ENCODE assay signal across 11 cellular contexts in genomic region chr10:110758898-110759297, GRCh38.
DNase-seq lines count a peak whose midpoint lies in the region; ATAC-seq, FAIRE-seq and TF ChIP-seq lines count a peak whose summit lies in the region.
"Had no signal": no experiment of that assay in that cellular context is flagged by ENCODE, and none has a peak within 500 bp of the region (broad histone marks: within the 10 kb centered on the region; RNA-seq: fewer than 3 reads in every experiment).

No MANE protein-coding gene starts in this region.

- intact Hi-C loops in cardiac septum (cut with DNase I): no loop called here
- intact Hi-C loops in Right ventricle myocardium inferior (cut with DNase I): loop anchor here (5.0 kb wide), 1 partner anchor 113 kb away; the partner anchor contains the start of gene PDCD4
- intact Hi-C loops in mammary epithelial cell (cut with micrococcal nuclease): no loop called here
- intact Hi-C loops in uterus (cut with DNase I; ENCODE audit: low total_unique reads): no loop called here

- no peak for ATAC-seq in Right ventricle myocardium inferior
- ATAC-seq in GM19463 (IDR thresholded peaks at IDR 0.05; ENCODE audit: unreplicated experiment): no peak
- ATAC-seq: activated CD8-positive, alpha-beta memory T cell treated with anti-CD3 and anti-CD28 coated beads, Interleukin-2, amount 10 ng/mL, durations not matched to agents 7 days and 5 days had no signal

- TF ChIP-seq CTCF in mammary epithelial cell (conservative IDR thresholded peaks at IDR 0.05 in 1 of 2, IDR thresholded peaks at IDR 0.05 in 1 of 2; ENCODE audit: extremely low read depth in 1 of 2, insufficient read depth in 1 of 2, low read depth in 1 of 2, low read length in 2 of 2): no peak
- no peak for TF ChIP-seq CTCF in uterus (IDR thresholded peaks at IDR 0.05)
- TF ChIP-seq CTCF in D721Med (IDR thresholded peaks at IDR 0.05; ENCODE audit: insufficient read depth, missing control alignments): no peak

- peaks cover 13% of the 10 kb centered on the region for H3K4me1 ChIP-seq in mammary epithelial cell (ENCODE audit: insufficient read depth, low read length)
- no peaks in the 10 kb centered on the region for H3K4me1 ChIP-seq in uterus
- H3K4me1 ChIP-seq in Karpas-422 (ENCODE audit: low read length): no peaks in the 10 kb centered on the region

- peak overlapping the region; percentile 39 for H3K4me2 ChIP-seq in mammary epithelial cell (ENCODE audit: insufficient read depth, low read depth, low read length)
- H3K4me2 ChIP-seq in Karpas-422 (ENCODE audit: low read depth, low read length, poor library complexity, severe bottlenecking): no peak overlapping the region

- CTCF ChIA-PET in mammary epithelial cell (lab: Charles Lee; ENCODE audit: low non-redundant PET): no interaction called here

- dilution Hi-C loops in mammary epithelial cell (cut with HindIII; ENCODE audit: low sequenced_read_pairs): no loop called here

- H3K9me3 ChIP-seq in mammary epithelial cell (replicated peaks; ENCODE audit: insufficient read depth, low read length) (no peaks in the 10 kb centered on the region), uterus (no peaks in the 10 kb centered on the region), Karpas-422 (ENCODE audit: low read length) (no peaks in the 10 kb centered on the region)

- H4K20me1 ChIP-seq in mammary epithelial cell (ENCODE audit: insufficient read depth, low read length): no peaks in the 10 kb centered on the region
- 0 out of 2 replicates have a peak, but pooled peaks cover 3% of the 10 kb centered on the region for H4K20me1 ChIP-seq in Karpas-422 (ENCODE audit: insufficient read depth, low read depth, low read length)

- H3K27ac ChIP-seq in mammary epithelial cell (ENCODE audit: insufficient read depth, low read depth, low read length) (no peak overlapping the region), uterus (peak overlapping the region; percentile 3 to 57), Karpas-422 (ENCODE audit: low read length) (no peak overlapping the region)

- H3K36me3 ChIP-seq in mammary epithelial cell (ENCODE audit: insufficient read depth, low read length): no peaks in the 10 kb centered on the region
- no peaks in the 10 kb centered on the region for H3K36me3 ChIP-seq in uterus
- no peaks in the 10 kb centered on the region for H3K36me3 ChIP-seq in Karpas-422 (ENCODE audit: insufficient read depth, low read length)

- WGBS in mammary epithelial cell (ENCODE audit: low coverage, missing lambda C conversion rate): 45% methylated on average over 4 of the region's 4 CpGs

- H3K4me3 ChIP-seq in mammary epithelial cell (replicated peaks in 1 of 3; ENCODE audit: insufficient read depth in 1 of 3, low read depth in 2 of 3, low read length in 3 of 3) (no peak overlapping the region), uterus (no peak overlapping the region), Karpas-422 (ENCODE audit: low read length) (no peak overlapping the region)

- no TSS peak for BruUV-seq in mammary epithelial cell (replicated peaks; lab: Mats Ljungman, UMichigan)

- in situ Hi-C loops in mammary epithelial cell (cut with MboI; ENCODE audit: low sequenced_read_pairs in 2 of 2): loop anchor here (10.0 kb wide), 2 partner anchors 116 to 126 kb away; partner anchors contain the start of gene PDCD4 (in 1 of the 2)

- DNase-seq in cardiac septum (ENCODE audit: low spot score) (peak; percentile 78), Right ventricle myocardium inferior (ENCODE audit: missing footprints) (no peak), mammary epithelial cell (peak; percentile 57), kidney tubule cell (ENCODE audit: low spot score) (peak; percentile 72), uterus (peak in 1 of 2 donors; percentile 34), D721Med (ENCODE audit: insufficient read length, low spot score) (no peak), Karpas-422 (no peak)
- DNase-seq: activated CD8-positive, alpha-beta memory T cell treated with anti-CD3 and anti-CD28 coated beads, Interleukin-2, amount 10 ng/mL, durations not matched to agents 7 days and 5 days; NCI-H187; stimulated activated CD4-positive, alpha-beta T cell treated with anti-CD3 and anti-CD28 coated beads, Interleukin-2, amount 100 ng/mL, for 48 hours had no signal

- H3K9ac ChIP-seq in mammary epithelial cell (ENCODE audit: insufficient read depth, low read length) (no peak overlapping the region), Karpas-422 (ENCODE audit: low read length) (no peak overlapping the region)

- peak overlapping the region; percentile 88 for H2AFZ ChIP-seq in mammary epithelial cell (ENCODE audit: low read depth, low read length)
- no peak overlapping the region for H2AFZ ChIP-seq in Karpas-422 (ENCODE audit: low read length)

- H3K79me2 ChIP-seq in mammary epithelial cell (ENCODE audit: insufficient read depth, low read length) (no peaks in the 10 kb centered on the region), Karpas-422 (ENCODE audit: low read length) (no peaks in the 10 kb centered on the region)

- no peak for FAIRE-seq in D721Med (lab: Jason Lieb, UNC)

- no peak for TF ChIP-seq POLR2A in uterus (IDR thresholded peaks at IDR 0.05)

- no peaks in the 10 kb centered on the region for H3K27me3 ChIP-seq in mammary epithelial cell (ENCODE audit: insufficient read depth, low read length)
- H3K27me3 ChIP-seq in uterus: no peaks in the 10 kb centered on the region
- H3K27me3 ChIP-seq in Karpas-422 (ENCODE audit: low read length): no peaks in the 10 kb centered on the region

- H3K9me2 ChIP-seq in Karpas-422 (replicated peaks; ENCODE audit: insufficient read depth, low read length): no peaks in the 10 kb centered on the region

Comparison
In these comparisons a context has a peak if more than half of its experiments do, and no peak if none do; other contexts are left out.
1. DNase-seq: peak in cardiac septum (single experiment), mammary epithelial cell (single experiment) and kidney tubule cell (single experiment); none in Right ventricle myocardium inferior (single experiment), D721Med (single experiment) and Karpas-422 (single experiment).
2. H3K27ac ChIP-seq: peak in uterus (2 of 2); none in mammary epithelial cell (single experiment) and Karpas-422 (single experiment).